Comparison of ENCODE assay signal across 19 cellular contexts in the genomic region with DNA sequence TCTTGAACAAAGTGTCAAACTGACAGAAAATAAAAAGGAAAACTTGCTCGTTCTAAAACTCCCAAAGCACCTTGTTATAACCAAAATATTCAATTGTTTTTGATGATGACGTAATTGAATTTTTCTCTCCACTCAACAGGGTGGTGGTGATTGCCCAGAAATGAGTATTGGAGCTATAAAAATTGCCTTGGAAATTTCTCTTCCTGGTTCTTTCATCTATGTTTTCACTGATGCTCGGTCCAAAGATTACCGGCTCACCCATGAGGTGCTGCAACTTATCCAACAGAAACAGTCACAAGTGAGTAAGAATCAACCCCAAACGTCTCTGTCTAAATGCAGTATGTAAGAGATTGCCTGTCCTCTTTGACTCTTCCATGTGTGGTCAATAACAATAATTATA.
A peak's percentile ranks its signal among the peaks of the same experiment; 100 is the strongest.
DNase-seq lines count a peak whose midpoint lies in the region; ATAC-seq, FAIRE-seq and TF ChIP-seq lines count a peak whose summit lies in the region.
"Had no signal": no experiment of that assay in that cellular context is flagged by ENCODE, and none has a peak within 500 bp of the region (broad histone marks: within the 10 kb centered on the region; RNA-seq: fewer than 3 reads in every experiment).

No MANE protein-coding gene starts in this region.

- H3K4me1 ChIP-seq in GM23248 (ENCODE audit: insufficient read depth) (peaks cover 36% of the 10 kb centered on the region), astrocyte (ENCODE audit: insufficient read depth, low read length) (peaks cover 49% of the 10 kb centered on the region), thoracic aorta (ENCODE audit: control insufficient read depth in 1 of 2, low read depth in 2 of 2) (peaks cover 40 to 55% of the 10 kb centered on the region in 2 donors)
- H3K4me1 ChIP-seq: Peyer's patch had no signal

- no peak overlapping the region for H2AFZ ChIP-seq in GM23248
- H2AFZ ChIP-seq in astrocyte (ENCODE audit: low read depth, low read length): no peak overlapping the region

- H3K9ac ChIP-seq in GM23248 (no peak overlapping the region), astrocyte (ENCODE audit: low read length) (peak overlapping the region; percentile 32)

- no peaks in the 10 kb centered on the region for H3K36me3 Mint-ChIP-seq in astrocyte (ENCODE audit: low read depth, unreplicated experiment)
- H3K36me3 Mint-ChIP-seq: CD14-positive monocyte had no signal

- WGBS in GM23248 (ENCODE audit: low coverage in 1 of 2, low lambda C conversion rate in 2 of 2, missing lambda C conversion rate in 2 of 2), 2 experiments: 76 to 77% methylated on average over 5 of the region's 5 CpGs

- no peaks in the 10 kb centered on the region for H3K27me3 Mint-ChIP-seq in astrocyte (ENCODE audit: low read depth, unreplicated experiment)

- TF ChIP-seq CTCF in astrocyte (IDR thresholded peaks at IDR 0.05; ENCODE audit: insufficient read depth, low read depth, low read length) (no peak), fibroblast of the aortic adventitia (IDR thresholded peaks at IDR 0.05; ENCODE audit: insufficient read depth, low read length) (no peak), thoracic aorta (IDR thresholded peaks at IDR 0.05) (no peak)

- H3K36me3 ChIP-seq in GM23248 (ENCODE audit: low read depth): no peaks in the 10 kb centered on the region
- no peaks in the 10 kb centered on the region for H3K36me3 ChIP-seq in astrocyte (ENCODE audit: insufficient read depth, low read length)
- no peaks in the 10 kb centered on the region for H3K36me3 ChIP-seq in thoracic aorta
- H3K36me3 ChIP-seq: Peyer's patch had no signal

- peaks cover 36% of the 10 kb centered on the region for H3K4me1 Mint-ChIP-seq in astrocyte (ENCODE audit: low read depth, unreplicated experiment)
- H3K4me1 Mint-ChIP-seq: CD14-positive monocyte, IgD-negative memory B cell had no signal

- DNase-seq in GM23248: no peak
- DNase-seq in astrocyte (ENCODE audit: low read depth): peak; percentile 27
- peak; percentile 94 for DNase-seq in fibroblast of the aortic adventitia (ENCODE audit: low read depth)
- no peak for DNase-seq in thoracic aorta (ENCODE audit: low spot score)
- DNase-seq in stimulated activated CD4-positive, alpha-beta T cell treated with anti-CD3 and anti-CD28 coated beads, Interleukin-2, amount 100 ng/mL, for 48 hours: no peak
- DNase-seq in activated CD8-positive, alpha-beta memory T cell treated with anti-CD3 and anti-CD28 coated beads, Interleukin-2, amount 50 U/mL, for 48 hours: no peak
- no peak for DNase-seq in stimulated activated CD8-positive, alpha-beta memory T cell treated with anti-CD3 and anti-CD28 coated beads, Interleukin-4, amount 100 ng/mL, for 48 hours
- DNase-seq: AML-193, DMS 273 treated with DMSO at 0.1 percent for 48 hours, H7, NCI-H1105 treated with DMSO at 0.1 percent for 48 hours, NCI-H1694 treated with DMSO at 0.1 percent for 48 hours, NCI-H2107, NCI-H524 treated with DMSO at 0.1 percent for 48 hours, Peyer's patch had no signal

- H3F3A ChIP-seq in GM23248 (ENCODE audit: insufficient read depth): peaks cover 23% of the 10 kb centered on the region

- ATAC-seq in thoracic aorta (ENCODE audit: insufficient number of reproducible peaks, low FRiP score, low read depth) (peak; percentile 17), HG03439 (IDR thresholded peaks at IDR 0.05; ENCODE audit: unreplicated experiment) (no peak)

- FAIRE-seq in astrocyte (lab: Jason Lieb, UNC): no peak
- FAIRE-seq: GM12892 had no signal

- H3K9me3 Mint-ChIP-seq in astrocyte (ENCODE audit: unreplicated experiment): peaks cover 4% of the 10 kb centered on the region

- H3K4me3 Mint-ChIP-seq in astrocyte (ENCODE audit: unreplicated experiment): no peak overlapping the region
- H3K4me3 Mint-ChIP-seq: CD14-positive monocyte, IgD-negative memory B cell had no signal

- H3K9me3 ChIP-seq in GM23248 (ENCODE audit: low read depth): no peaks in the 10 kb centered on the region
- no peaks in the 10 kb centered on the region for H3K9me3 ChIP-seq in astrocyte (ENCODE audit: insufficient read depth, low read depth, low read length)
- no peaks in the 10 kb centered on the region for H3K9me3 ChIP-seq in thoracic aorta
- H3K9me3 ChIP-seq: Peyer's patch had no signal

- H3K4me2 ChIP-seq in GM23248 (ENCODE audit: unreplicated experiment) (peak overlapping the region; percentile 34), astrocyte (ENCODE audit: low read length) (peak overlapping the region; percentile 4)

- peak overlapping the region; percentile 30 for H3K27ac ChIP-seq in GM23248
- peak overlapping the region; percentile 93 for H3K27ac ChIP-seq in astrocyte (ENCODE audit: low read depth, low read length)
- H3K27ac ChIP-seq in thoracic aorta: peak overlapping the region; percentile 57 to 71
- H3K27ac ChIP-seq: Peyer's patch had no signal

- H3K9me2 ChIP-seq in GM23248 (ENCODE audit: insufficient read depth): no peaks in the 10 kb centered on the region

- H4K20me1 ChIP-seq in GM23248 (ENCODE audit: insufficient read depth) (no peaks in the 10 kb centered on the region), astrocyte (ENCODE audit: insufficient read depth, low read length) (no peaks in the 10 kb centered on the region)

- H3K27me3 ChIP-seq in GM23248 (replicated peaks; ENCODE audit: insufficient read depth): no peaks in the 10 kb centered on the region
- no peaks in the 10 kb centered on the region for H3K27me3 ChIP-seq in astrocyte (ENCODE audit: insufficient read depth, low read length)
- H3K27me3 ChIP-seq in thoracic aorta (replicated peaks; ENCODE audit: insufficient read depth): no peaks in the 10 kb centered on the region
- H3K27me3 ChIP-seq: Peyer's patch had no signal

- H3K27ac Mint-ChIP-seq in astrocyte (ENCODE audit: unreplicated experiment): no peak overlapping the region
- H3K27ac Mint-ChIP-seq: CD14-positive monocyte, IgD-negative memory B cell had no signal

- in situ Hi-C loops in GM23248 (cut with MboI): no loop called here

- H3K4me3 ChIP-seq in GM23248 (no peak overlapping the region), astrocyte (ENCODE audit: insufficient read depth, low read depth, low read length) (no peak overlapping the region), fibroblast of the aortic adventitia (ENCODE audit: low read depth, low read length) (no peak overlapping the region), thoracic aorta (peak overlapping the region; percentile 45)
- H3K4me3 ChIP-seq: Peyer's patch had no signal

- no peaks in the 10 kb centered on the region for H3K79me2 ChIP-seq in GM23248 (ENCODE audit: insufficient read depth)
- H3K79me2 ChIP-seq in astrocyte (ENCODE audit: insufficient read depth, low read length): no peaks in the 10 kb centered on the region

Comparison
In these comparisons a context has a peak if more than half of its experiments do, and no peak if none do; other contexts are left out.
1. DNase-seq: peak in astrocyte (single experiment) and fibroblast of the aortic adventitia (single experiment); none in GM23248 (single experiment), thoracic aorta (single experiment), stimulated activated CD4-positive, alpha-beta T cell treated with anti-CD3 and anti-CD28 coated beads, Interleukin-2, amount 100 ng/mL, for 48 hours (0 of 2), activated CD8-positive, alpha-beta memory T cell treated with anti-CD3 and anti-CD28 coated beads, Interleukin-2, amount 50 U/mL, for 48 hours (single experiment) and stimulated activated CD8-positive, alpha-beta memory T cell treated with anti-CD3 and anti-CD28 coated beads, Interleukin-4, amount 100 ng/mL, for 48 hours (single experiment).
2. H3K27ac ChIP-seq: peak in every context shown above with its lines; median percentile 93 in astrocyte; 64 in thoracic aorta; 30 in GM23248.